Comparison of ENCODE assay signal across 24 cellular contexts in the genomic region with DNA sequence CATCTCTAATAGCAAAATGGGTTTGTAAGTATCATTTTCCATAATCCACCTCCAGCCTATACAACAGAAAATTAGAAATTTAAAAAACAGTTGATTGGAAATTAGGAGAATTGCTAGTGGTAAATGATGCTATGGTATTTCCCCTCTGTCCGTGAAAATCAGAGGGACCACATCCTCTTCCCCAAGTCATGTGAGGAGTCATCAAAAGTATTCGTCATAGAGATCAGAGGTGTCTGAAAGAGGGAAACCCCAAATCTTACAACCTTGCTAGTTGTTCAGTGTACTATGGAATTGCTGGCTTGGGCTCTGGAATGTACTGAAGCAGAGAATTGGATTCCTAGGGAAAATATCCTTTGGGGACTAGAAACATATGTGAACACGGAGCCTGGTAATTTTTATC.
"Had no signal": no experiment of that assay in that cellular context is flagged by ENCODE, and none has a peak within 500 bp of the region (broad histone marks: within the 10 kb centered on the region; RNA-seq: fewer than 3 reads in every experiment).

No MANE protein-coding gene starts in this region.

- H3K9me3 Mint-ChIP-seq: endodermal cell had no signal

- H3K4me3 ChIP-seq: colonic mucosa, coronary artery, dorsolateral prefrontal cortex, esophagus muscularis mucosa, esophagus squamous epithelium, gastrocnemius medialis, gastroesophageal sphincter, heart left ventricle had no signal

- H3K27ac Mint-ChIP-seq: dendritic cell treated with granulocyte-macrophage colony-stimulating factor and Interleukin-4, amounts not matched to agents 40 ng/mL and 50 ng/mL, for 4 days; effector memory CD8-positive, alpha-beta T cell; endodermal cell had no signal

- H3K9me3 ChIP-seq: colonic mucosa, esophagus muscularis mucosa, esophagus squamous epithelium, gastrocnemius medialis, gastroesophageal sphincter, heart left ventricle had no signal

- H3K4me1 Mint-ChIP-seq: endodermal cell had no signal

- ATAC-seq: effector memory CD8-positive, alpha-beta T cell; esophagus mucosa; foreskin keratinocyte; gastrocnemius medialis; gastroesophageal sphincter; heart left ventricle had no signal

- H3K27me3 Mint-ChIP-seq: dendritic cell treated with granulocyte-macrophage colony-stimulating factor and Interleukin-4, amounts not matched to agents 40 ng/mL and 50 ng/mL, for 4 days; effector memory CD8-positive, alpha-beta T cell had no signal

- H3K4me3 Mint-ChIP-seq: dendritic cell treated with granulocyte-macrophage colony-stimulating factor and Interleukin-4, amounts not matched to agents 40 ng/mL and 50 ng/mL, for 4 days; effector memory CD8-positive, alpha-beta T cell; endodermal cell had no signal

- H3K27me3 ChIP-seq: colonic mucosa, dorsolateral prefrontal cortex, esophagus muscularis mucosa, esophagus squamous epithelium, gastrocnemius medialis, gastroesophageal sphincter, heart left ventricle had no signal

- H3K4me1 ChIP-seq: colonic mucosa, esophagus muscularis mucosa, esophagus squamous epithelium, foreskin keratinocyte, gastrocnemius medialis, gastroesophageal sphincter had no signal

- H3K36me3 ChIP-seq: colonic mucosa, esophagus muscularis mucosa, esophagus squamous epithelium, gastrocnemius medialis, gastroesophageal sphincter, heart left ventricle had no signal

- H3K27ac ChIP-seq: colonic mucosa, coronary artery, dorsolateral prefrontal cortex, epithelial cell of prostate, esophagus muscularis mucosa, esophagus squamous epithelium, foreskin keratinocyte, gastrocnemius medialis, gastroesophageal sphincter, heart left ventricle had no signal

- DNase-seq: colonic mucosa; cortex of kidney; dermis blood vessel endothelial cell; dorsolateral prefrontal cortex; effector CD4-positive, alpha-beta T cell; effector CD8-positive, alpha-beta T cell; effector memory CD4-positive, alpha-beta T cell; effector memory CD8-positive, alpha-beta T cell; endodermal cell; erythroblast; esophagus squamous epithelium; foreskin fibroblast; foreskin keratinocyte; foreskin melanocyte; gastrocnemius medialis; glutamatergic neuron; head of caudate nucleus; heart left ventricle had no signal
